ENCODE assay signal across 15 cellular contexts in the genomic region with DNA sequence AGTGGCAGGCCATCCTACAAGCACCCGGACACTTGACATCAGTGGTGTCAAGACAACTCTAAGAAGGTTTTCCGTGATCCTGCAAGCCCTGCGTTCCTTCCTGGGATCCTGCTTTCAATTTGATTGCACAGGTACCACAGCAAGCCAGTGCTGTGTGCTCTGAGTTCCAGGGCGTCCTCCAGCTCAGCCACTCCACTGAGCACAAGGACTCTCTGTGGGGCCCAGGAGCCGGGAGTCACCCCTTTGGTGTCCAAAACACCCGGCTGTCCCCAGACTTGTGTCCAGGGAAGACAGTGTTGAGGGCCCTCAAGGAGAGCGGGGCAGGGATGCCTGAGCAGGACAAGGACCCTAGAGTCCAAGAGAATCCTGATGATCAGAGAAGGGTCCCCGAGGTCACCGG. TPM values are rescaled to one million over a fixed set of nuclear protein-coding genes. Genes with fewer than 3 reads are reported as not detected.
"Had no signal": no experiment of that assay in that cellular context is flagged by ENCODE, and none has a peak within 500 bp of the region (broad histone marks: within the 10 kb centered on the region; RNA-seq: fewer than 3 reads in every experiment).

No MANE protein-coding gene starts in this region.

RNA-seq across cellular contexts. Expression of gene GGTLC1, which starts 0.4 kb away (rescaled TPM):
- total RNA-seq: activated B cell treated with CpG ODN at 0.5 μM for 24 hours; activated CD4-positive, alpha-beta memory T cell treated with anti-CD3 and anti-CD28 coated beads for 36 hours; activated CD4-positive, alpha-beta memory T cell treated with anti-CD3 and anti-CD28 coated beads, Interleukin-2, amount 10 ng/mL, durations not matched to agents 7 days and 5 days; activated CD4-positive, alpha-beta T cell treated with anti-CD3 and anti-CD28 coated beads for 36 hours; activated CD4-positive, alpha-beta T cell treated with anti-CD3 and anti-CD28 coated beads, Interleukin-2, amount 10 ng/mL, durations not matched to agents 24 days and 14 days; activated CD4-positive, alpha-beta T cell treated with anti-CD3 and anti-CD28 coated beads, Interleukin-2, amount 10 ng/mL, durations not matched to agents 7 days and 5 days; activated CD8-positive, alpha-beta memory T cell treated with anti-CD3 and anti-CD28 coated beads for 36 hours; activated CD8-positive, alpha-beta memory T cell treated with anti-CD3 and anti-CD28 coated beads, Interleukin-2, amount 10 ng/mL, durations not matched to agents 7 days and 5 days; activated CD8-positive, alpha-beta T cell treated with anti-CD3 and anti-CD28 coated beads for 36 hours; activated CD8-positive, alpha-beta T cell treated with anti-CD3 and anti-CD28 coated beads, Interleukin-2, amount 10 ng/mL, durations not matched to agents 7 days and 5 days; T-cell; T-helper 1 cell treated with Interleukin-12 subunit alpha and Interleukin-12 subunit beta and Interleukin-4 antibody, amounts not matched to agents 30 ng/mL and 1 ng/mL, for 36 hours; T-helper 17 cell; T-helper 2 cell treated with Interferon-gamma antibody and Interleukin-4, amounts not matched to agents 100 ng/mL and 5 ng/mL, for 36 hours; WTC11 had no signal
